Comparison of ENCODE assay signal across 14 cellular contexts in the genomic region with DNA sequence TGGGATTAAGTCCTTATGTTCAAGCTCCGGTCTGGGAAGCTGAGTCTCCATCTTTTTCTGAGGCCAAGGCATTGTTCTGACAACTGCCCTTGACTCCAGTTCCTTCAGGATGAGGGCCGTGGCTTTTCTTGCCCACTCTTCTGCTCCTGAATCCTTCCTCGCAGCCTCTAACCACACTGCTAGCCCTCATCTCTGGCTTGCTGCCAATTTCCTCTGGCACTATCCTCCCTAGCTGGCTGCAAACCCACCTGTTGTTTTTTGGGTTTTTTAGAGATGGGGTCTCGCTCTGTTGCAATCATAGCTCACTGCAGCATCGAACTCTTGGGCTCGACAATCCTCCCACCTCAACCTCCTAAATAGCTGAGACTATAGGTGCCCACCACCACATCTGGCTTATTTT.
DNase-seq lines count a peak whose midpoint lies in the region; ATAC-seq, FAIRE-seq and TF ChIP-seq lines count a peak whose summit lies in the region.
"Had no signal": no experiment of that assay in that cellular context is flagged by ENCODE, and none has a peak within 500 bp of the region (broad histone marks: within the 10 kb centered on the region; RNA-seq: fewer than 3 reads in every experiment).

No MANE protein-coding gene starts in this region.

- no peaks in the 10 kb centered on the region for H3K36me3 Mint-ChIP-seq in endothelial cell (ENCODE audit: low read depth, unreplicated experiment)
- H3K36me3 Mint-ChIP-seq: CD4-positive, alpha-beta memory T cell had no signal

- H3K4me3 Mint-ChIP-seq in endothelial cell (ENCODE audit: unreplicated experiment): no peak overlapping the region
- H3K4me3 Mint-ChIP-seq: activated naive CD8-positive, alpha-beta T cell treated with anti-CD3 and anti-CD28 coated beads, Interleukin-2, amount 50 U/mL, for 24 hours; CD4-positive, alpha-beta memory T cell had no signal

- DNase-seq in BE2C: peak; percentile 51
- no peak for DNase-seq in HCT116 (ENCODE audit: low read depth, low spot score)
- peak; percentile 24 for DNase-seq in RCC 7860 (ENCODE audit: low spot score)
- peak; percentile 31 for DNase-seq in fibroblast of villous mesenchyme (ENCODE audit: low read depth)
- no peak for DNase-seq in stimulated activated CD4-positive, alpha-beta T cell treated with anti-CD3 and anti-CD28 coated beads, Interleukin-2, amount 100 ng/mL, for 48 hours
- no peak for DNase-seq in SKM-1 (lab: John Stamatoyannopoulos, UW; ENCODE audit: unreplicated experiment)
- no peak for DNase-seq in Peyer's patch
- DNase-seq in endothelial cell (ENCODE audit: low spot score): no peak
- DNase-seq: activated CD8-positive, alpha-beta memory T cell treated with anti-CD3 and anti-CD28 coated beads, Interleukin-2, amount 50 U/mL, for 4 hours; activated naive CD8-positive, alpha-beta T cell treated with anti-CD3 and anti-CD28 coated beads, Interleukin-2, amount 50 U/mL, for 24 hours; CD4-positive, alpha-beta memory T cell; T1000 had no signal

- RAD21 ChIA-PET in HCT116 (lab: Charles Lee; ENCODE audit: low non-redundant PET in 1 of 2, low total read pairs in 2 of 2, uncharacterized antibody in 2 of 2, unreplicated experiment in 2 of 2): no interaction called here

- H3K27ac ChIP-seq in HCT116 (ENCODE audit: low read depth, low read length) (no peak overlapping the region), Peyer's patch (no peak overlapping the region)

- TF ChIP-seq RAD21 in HCT116 (IDR thresholded peaks at IDR 0.05; ENCODE audit: low read depth): no peak

- H3K27ac Mint-ChIP-seq in endothelial cell (ENCODE audit: unreplicated experiment): no peak overlapping the region
- H3K27ac Mint-ChIP-seq: activated naive CD8-positive, alpha-beta T cell treated with anti-CD3 and anti-CD28 coated beads, Interleukin-2, amount 50 U/mL, for 24 hours; CD4-positive, alpha-beta memory T cell had no signal

- FAIRE-seq in RCC 7860 (lab: Jason Lieb, UNC): no peak
- FAIRE-seq: colon had no signal

- peaks cover 8% of the 10 kb centered on the region for H3K27me3 Mint-ChIP-seq in endothelial cell (ENCODE audit: unreplicated experiment)
- H3K27me3 Mint-ChIP-seq: activated naive CD8-positive, alpha-beta T cell treated with anti-CD3 and anti-CD28 coated beads, Interleukin-2, amount 50 U/mL, for 24 hours had no signal

- no peaks in the 10 kb centered on the region for H3K36me3 ChIP-seq in BE2C
- H3K36me3 ChIP-seq in HCT116 (ENCODE audit: control insufficient read depth in 1 of 2, insufficient read depth in 2 of 2, low read length in 2 of 2): no peaks in the 10 kb centered on the region
- H3K36me3 ChIP-seq in Peyer's patch: no peaks in the 10 kb centered on the region

- H3K79me2 ChIP-seq in HCT116 (ENCODE audit: insufficient read depth, low read length): no peaks in the 10 kb centered on the region

- TF ChIP-seq CTCF in BE2C (IDR thresholded peaks at IDR 0.05; ENCODE audit: low read depth, low read length): no peak
- TF ChIP-seq CTCF in HCT116 (IDR thresholded peaks at IDR 0.05 in 2 of 3, conservative IDR thresholded peaks at IDR 0.05 in 1 of 3; ENCODE audit: borderline replicate concordance in 1 of 3, insufficient read depth in 1 of 3, low read depth in 2 of 3, low read length in 2 of 3): no peak
- no peak for TF ChIP-seq CTCF in fibroblast of villous mesenchyme (IDR thresholded peaks at IDR 0.05; ENCODE audit: insufficient read depth, low read depth, low read length)
- TF ChIP-seq CTCF in Peyer's patch (IDR thresholded peaks at IDR 0.05): no peak
- TF ChIP-seq CTCF in endothelial cell (IDR thresholded peaks at IDR 0.05; ENCODE audit: unreplicated experiment): no peak

- H3K4me2 ChIP-seq in HCT116 (ENCODE audit: low read length): no peak overlapping the region

- POLR2A ChIA-PET in HCT116 (lab: Charles Lee): interaction anchor here (1.4 kb wide), 1 partner anchor 13 kb away, joined by 5 read pairs; no protein-coding TSS in a partner anchor

- no peaks in the 10 kb centered on the region for H3K9me2 ChIP-seq in HCT116 (ENCODE audit: insufficient read depth)

- H3K4me1 Mint-ChIP-seq in endothelial cell (ENCODE audit: unreplicated experiment): peaks cover 21% of the 10 kb centered on the region
- H3K4me1 Mint-ChIP-seq: activated naive CD8-positive, alpha-beta T cell treated with anti-CD3 and anti-CD28 coated beads, Interleukin-2, amount 50 U/mL, for 24 hours; CD4-positive, alpha-beta memory T cell had no signal

- no peak overlapping the region for H3K4me3 ChIP-seq in BE2C (ENCODE audit: low read depth, low read length)
- H3K4me3 ChIP-seq in HCT116 (replicated peaks in 1 of 2; ENCODE audit: low read depth in 1 of 2, low read length in 2 of 2): no peak overlapping the region
- H3K4me3 ChIP-seq in fibroblast of villous mesenchyme (ENCODE audit: low read depth, low read length): no peak overlapping the region
- H3K4me3 ChIP-seq in Peyer's patch: no peak overlapping the region

- intact Hi-C loops in HCT116 (cut with micrococcal nuclease): no loop called here

- no peaks in the 10 kb centered on the region for H3K9me3 Mint-ChIP-seq in endothelial cell (ENCODE audit: unreplicated experiment)
- H3K9me3 Mint-ChIP-seq: activated naive CD8-positive, alpha-beta T cell treated with anti-CD3 and anti-CD28 coated beads, Interleukin-2, amount 50 U/mL, for 24 hours had no signal

- H4K20me1 ChIP-seq in HCT116 (ENCODE audit: insufficient read depth): no peaks in the 10 kb centered on the region

- no peaks in the 10 kb centered on the region for H3K4me1 ChIP-seq in BE2C
- H3K4me1 ChIP-seq in HCT116 (ENCODE audit: control insufficient read depth in 1 of 2, insufficient read depth in 2 of 2, low read length in 2 of 2): peaks cover 43 to 52% of the 10 kb centered on the region in 2 experiments
- peaks cover 0 to 8% (median 0%) of the 10 kb centered on the region in 4 donors for H3K4me1 ChIP-seq in Peyer's patch

- CTCF ChIA-PET in HCT116 (lab: Charles Lee): no interaction called here

- peak overlapping the region; percentile 67 for H2AFZ ChIP-seq in HCT116 (ENCODE audit: low read depth, low read length, poor library complexity, severe bottlenecking)

- H3K9me3 ChIP-seq in BE2C: no peaks in the 10 kb centered on the region
- H3K9me3 ChIP-seq in HCT116 (ENCODE audit: control insufficient read depth in 1 of 2, insufficient read depth in 1 of 2, low read depth in 1 of 2, low read length in 2 of 2): no peaks in the 10 kb centered on the region
- no peaks in the 10 kb centered on the region for H3K9me3 ChIP-seq in Peyer's patch

- ATAC-seq in HCT116: no peak
- ATAC-seq: activated naive CD8-positive, alpha-beta T cell treated with anti-CD3 and anti-CD28 coated beads, Interleukin-2, amount 50 U/mL, for 24 hours; right cardiac atrium had no signal

- no peaks in the 10 kb centered on the region for H3K27me3 ChIP-seq in BE2C
- H3K27me3 ChIP-seq in HCT116 (ENCODE audit: insufficient read depth, low read length): no peaks in the 10 kb centered on the region
- no peaks in the 10 kb centered on the region for H3K27me3 ChIP-seq in Peyer's patch

- no peak for TF ChIP-seq POLR2A in HCT116 (IDR thresholded peaks at IDR 0.05; ENCODE audit: borderline replicate concordance, extremely low read depth, insufficient read depth, insufficient read length)
- no peak for TF ChIP-seq POLR2A in Peyer's patch (IDR thresholded peaks at IDR 0.05)

- no peak overlapping the region for H3K9ac ChIP-seq in HCT116 (ENCODE audit: low read length)

- BruUV-seq in HCT116 (replicated peaks; lab: Mats Ljungman, UMichigan): no TSS peak

TF ChIP-seq in HCT116, 20 proteins besides CTCF, POLR2A, EP300 and RAD21 (continues in another document):
- TF ChIP-seq, protein P1, sequence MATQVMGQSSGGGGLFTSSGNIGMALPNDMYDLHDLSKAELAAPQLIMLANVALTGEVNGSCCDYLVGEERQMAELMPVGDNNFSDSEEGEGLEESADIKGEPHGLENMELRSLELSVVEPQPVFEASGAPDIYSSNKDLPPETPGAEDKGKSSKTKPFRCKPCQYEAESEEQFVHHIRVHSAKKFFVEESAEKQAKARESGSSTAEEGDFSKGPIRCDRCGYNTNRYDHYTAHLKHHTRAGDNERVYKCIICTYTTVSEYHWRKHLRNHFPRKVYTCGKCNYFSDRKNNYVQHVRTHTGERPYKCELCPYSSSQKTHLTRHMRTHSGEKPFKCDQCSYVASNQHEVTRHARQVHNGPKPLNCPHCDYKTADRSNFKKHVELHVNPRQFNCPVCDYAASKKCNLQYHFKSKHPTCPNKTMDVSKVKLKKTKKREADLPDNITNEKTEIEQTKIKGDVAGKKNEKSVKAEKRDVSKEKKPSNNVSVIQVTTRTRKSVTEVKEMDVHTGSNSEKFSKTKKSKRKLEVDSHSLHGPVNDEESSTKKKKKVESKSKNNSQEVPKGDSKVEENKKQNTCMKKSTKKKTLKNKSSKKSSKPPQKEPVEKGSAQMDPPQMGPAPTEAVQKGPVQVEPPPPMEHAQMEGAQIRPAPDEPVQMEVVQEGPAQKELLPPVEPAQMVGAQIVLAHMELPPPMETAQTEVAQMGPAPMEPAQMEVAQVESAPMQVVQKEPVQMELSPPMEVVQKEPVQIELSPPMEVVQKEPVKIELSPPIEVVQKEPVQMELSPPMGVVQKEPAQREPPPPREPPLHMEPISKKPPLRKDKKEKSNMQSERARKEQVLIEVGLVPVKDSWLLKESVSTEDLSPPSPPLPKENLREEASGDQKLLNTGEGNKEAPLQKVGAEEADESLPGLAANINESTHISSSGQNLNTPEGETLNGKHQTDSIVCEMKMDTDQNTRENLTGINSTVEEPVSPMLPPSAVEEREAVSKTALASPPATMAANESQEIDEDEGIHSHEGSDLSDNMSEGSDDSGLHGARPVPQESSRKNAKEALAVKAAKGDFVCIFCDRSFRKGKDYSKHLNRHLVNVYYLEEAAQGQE (IDR thresholded peaks at IDR 0.05; ENCODE audit: low read depth): no peak
- no peak for TF ChIP-seq EZH2 (IDR thresholded peaks at IDR 0.05)
- TF ChIP-seq ZNF274 (IDR thresholded peaks at IDR 0.05; ENCODE audit: low read depth, low read length): no peak
- TF ChIP-seq, protein P2, sequence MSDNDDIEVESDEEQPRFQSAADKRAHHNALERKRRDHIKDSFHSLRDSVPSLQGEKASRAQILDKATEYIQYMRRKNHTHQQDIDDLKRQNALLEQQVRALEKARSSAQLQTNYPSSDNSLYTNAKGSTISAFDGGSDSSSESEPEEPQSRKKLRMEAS (IDR thresholded peaks at IDR 0.05): no peak

Comparison
In these comparisons a context has a peak if more than half of its experiments do, and no peak if none do; other contexts are left out.
1. DNase-seq: peak in BE2C (single experiment), RCC 7860 (single experiment) and fibroblast of villous mesenchyme (single experiment); none in HCT116 (single experiment), stimulated activated CD4-positive, alpha-beta T cell treated with anti-CD3 and anti-CD28 coated beads, Interleukin-2, amount 100 ng/mL, for 48 hours (0 of 2), SKM-1 (single experiment), Peyer's patch (0 of 3) and endothelial cell (single experiment).